2 cellular contexts compared by ENCODE assay signal in the genomic region with DNA sequence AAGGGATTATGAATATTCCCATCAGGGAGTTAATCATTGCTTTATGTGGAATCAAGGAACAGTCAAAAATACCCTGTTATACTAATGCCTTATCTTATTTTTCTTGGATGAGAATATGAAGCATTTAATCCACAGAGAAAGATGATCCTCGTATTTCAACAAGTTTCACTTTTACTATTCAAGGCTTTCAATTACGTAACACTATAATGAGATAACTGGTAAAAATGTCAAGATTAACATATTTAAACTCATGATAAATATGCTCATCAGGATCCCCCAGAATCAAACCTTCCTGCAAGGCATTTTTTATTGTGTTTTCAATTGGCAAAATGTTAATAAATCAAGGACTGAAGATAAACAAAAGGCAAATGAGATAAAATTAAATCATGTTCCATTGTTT.
TF ChIP-seq lines count a peak whose summit lies in the region.

No MANE protein-coding gene starts in this region.

TF ChIP-seq in HEK293, 187 proteins besides CTCF, POLR2A, EP300 and RAD21 (continues in another document):
- TF ChIP-seq KLF7 (tag by site-specific recombination; IDR thresholded peaks at IDR 0.05; ENCODE audit: borderline replicate concordance), result no peak
- no peak for TF ChIP-seq ZNF391 (tag by site-specific recombination; IDR thresholded peaks at IDR 0.05; ENCODE audit: borderline replicate concordance, low read depth)
- TF ChIP-seq, protein P1, sequence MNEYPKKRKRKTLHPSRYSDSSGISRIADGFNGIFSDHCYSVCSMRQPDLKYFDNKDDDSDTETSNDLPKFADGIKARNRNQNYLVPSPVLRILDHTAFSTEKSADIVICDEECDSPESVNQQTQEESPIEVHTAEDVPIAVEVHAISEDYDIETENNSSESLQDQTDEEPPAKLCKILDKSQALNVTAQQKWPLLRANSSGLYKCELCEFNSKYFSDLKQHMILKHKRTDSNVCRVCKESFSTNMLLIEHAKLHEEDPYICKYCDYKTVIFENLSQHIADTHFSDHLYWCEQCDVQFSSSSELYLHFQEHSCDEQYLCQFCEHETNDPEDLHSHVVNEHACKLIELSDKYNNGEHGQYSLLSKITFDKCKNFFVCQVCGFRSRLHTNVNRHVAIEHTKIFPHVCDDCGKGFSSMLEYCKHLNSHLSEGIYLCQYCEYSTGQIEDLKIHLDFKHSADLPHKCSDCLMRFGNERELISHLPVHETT (tag by site-specific recombination; IDR thresholded peaks at IDR 0.05), result no peak
- no peak for TF ChIP-seq ELK4 (IDR thresholded peaks at IDR 0.05; ENCODE audit: borderline replicate concordance, low read depth, low read length)
- TF ChIP-seq ZNF792 (tag by site-specific recombination; IDR thresholded peaks at IDR 0.05), result no peak
- TF ChIP-seq ZNF394 (tag by site-specific recombination; IDR thresholded peaks at IDR 0.05; ENCODE audit: borderline replicate concordance), result no peak
- TF ChIP-seq ZXDB (tag by site-specific recombination; IDR thresholded peaks at IDR 0.05), result 0 out of 2 replicates have a peak, but pooled peaks have one; percentile 24
- TF ChIP-seq, protein P2, sequence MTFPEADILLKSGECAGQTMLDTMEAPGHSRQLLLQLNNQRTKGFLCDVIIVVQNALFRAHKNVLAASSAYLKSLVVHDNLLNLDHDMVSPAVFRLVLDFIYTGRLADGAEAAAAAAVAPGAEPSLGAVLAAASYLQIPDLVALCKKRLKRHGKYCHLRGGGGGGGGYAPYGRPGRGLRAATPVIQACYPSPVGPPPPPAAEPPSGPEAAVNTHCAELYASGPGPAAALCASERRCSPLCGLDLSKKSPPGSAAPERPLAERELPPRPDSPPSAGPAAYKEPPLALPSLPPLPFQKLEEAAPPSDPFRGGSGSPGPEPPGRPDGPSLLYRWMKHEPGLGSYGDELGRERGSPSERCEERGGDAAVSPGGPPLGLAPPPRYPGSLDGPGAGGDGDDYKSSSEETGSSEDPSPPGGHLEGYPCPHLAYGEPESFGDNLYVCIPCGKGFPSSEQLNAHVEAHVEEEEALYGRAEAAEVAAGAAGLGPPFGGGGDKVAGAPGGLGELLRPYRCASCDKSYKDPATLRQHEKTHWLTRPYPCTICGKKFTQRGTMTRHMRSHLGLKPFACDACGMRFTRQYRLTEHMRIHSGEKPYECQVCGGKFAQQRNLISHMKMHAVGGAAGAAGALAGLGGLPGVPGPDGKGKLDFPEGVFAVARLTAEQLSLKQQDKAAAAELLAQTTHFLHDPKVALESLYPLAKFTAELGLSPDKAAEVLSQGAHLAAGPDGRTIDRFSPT (tag by site-specific recombination; IDR thresholded peaks at IDR 0.05), result no peak; the same call in 1 of the 2 replicates
- no peak for TF ChIP-seq SALL2 (tag by site-specific recombination; IDR thresholded peaks at IDR 0.05; ENCODE audit: borderline replicate concordance)
- TF ChIP-seq ZEB2 (tag by site-specific recombination; IDR thresholded peaks at IDR 0.05), result 0 out of 2 replicates have a peak, but pooled peaks have one; percentile 26
- no peak for TF ChIP-seq ZNF23 (tag by site-specific recombination; IDR thresholded peaks at IDR 0.05; ENCODE audit: borderline replicate concordance)
- no peak for TF ChIP-seq ZNF544 (tag by site-specific recombination; IDR thresholded peaks at IDR 0.05)
- peak; percentile 53; the same call in 1 of the 2 replicates for TF ChIP-seq ZNF843 (tag by site-specific recombination; IDR thresholded peaks at IDR 0.05)
- TF ChIP-seq FEZF1 (tag by site-specific recombination; IDR thresholded peaks at IDR 0.05), result peak; percentile 24
- TF ChIP-seq ZNF521 (tag by site-specific recombination; IDR thresholded peaks at IDR 0.05), result no peak
- TF ChIP-seq ZNF645 (tag by site-specific recombination; IDR thresholded peaks at IDR 0.05), result no peak
- no peak for TF ChIP-seq ZNF223 (tag by site-specific recombination; IDR thresholded peaks at IDR 0.05)
- TF ChIP-seq ZBTB6 (tag by site-specific recombination; IDR thresholded peaks at IDR 0.05), result no peak
- peak; percentile 44; the same call in 1 of the 2 replicates for TF ChIP-seq SCRT2 (tag by site-specific recombination; IDR thresholded peaks at IDR 0.05)
- no peak for TF ChIP-seq ZNF140 (tag by site-specific recombination; IDR thresholded peaks at IDR 0.05)
- no peak for TF ChIP-seq ZNF19 (tag by site-specific recombination; IDR thresholded peaks at IDR 0.05; ENCODE audit: low read depth)
- no peak for TF ChIP-seq ZNF510 (tag by site-specific recombination; IDR thresholded peaks at IDR 0.05; ENCODE audit: insufficient replicate concordance)

TF ChIP-seq in endothelial cell of umbilical vein, 7 proteins besides CTCF, POLR2A, EP300 and RAD21:
- TF ChIP-seq POLR2AphosphoS5 (IDR thresholded peaks at IDR 0.05; ENCODE audit: insufficient read depth, low read depth, low read length) (no peak), GATA2 (IDR thresholded peaks at IDR 0.05; ENCODE audit: insufficient read depth, insufficient read length, low read depth, low read length) (no peak), EZH2 (IDR thresholded peaks at IDR 0.05; ENCODE audit: borderline replicate concordance, low read depth, low read length, severe bottlenecking) (no peak), FOS (IDR thresholded peaks at IDR 0.05; ENCODE audit: borderline replicate concordance, insufficient read depth, low read length) (no peak), JUN (IDR thresholded peaks at IDR 0.05; ENCODE audit: borderline replicate concordance, insufficient read depth, insufficient read length, low read depth) (no peak), MYC (IDR thresholded peaks at IDR 0.05; ENCODE audit: low read depth, low read length) (no peak)
- TF ChIP-seq, protein P3, sequence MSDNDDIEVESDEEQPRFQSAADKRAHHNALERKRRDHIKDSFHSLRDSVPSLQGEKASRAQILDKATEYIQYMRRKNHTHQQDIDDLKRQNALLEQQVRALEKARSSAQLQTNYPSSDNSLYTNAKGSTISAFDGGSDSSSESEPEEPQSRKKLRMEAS (IDR thresholded peaks at IDR 0.05; ENCODE audit: insufficient read depth, insufficient read length), result no peak
